In genomic region chr15:45555914-45556608, GRCh38 we compare ENCODE assay signal across 25 cellular contexts. TPM values are rescaled to one million over a fixed set of nuclear protein-coding genes. Genes with fewer than 3 reads are reported as not detected.
DNase-seq lines count a peak whose midpoint lies in the region; ATAC-seq, FAIRE-seq and TF ChIP-seq lines count a peak whose summit lies in the region.
"Had no signal": no experiment of that assay in that cellular context is flagged by ENCODE, and none has a peak within 500 bp of the region (broad histone marks: within the 10 kb centered on the region; RNA-seq: fewer than 3 reads in every experiment).

No MANE protein-coding gene starts in this region.

- peak; percentile 73 for ATAC-seq in GM19023 (IDR thresholded peaks at IDR 0.05; ENCODE audit: unreplicated experiment)
- peak; percentile 90 for ATAC-seq in GM12878
- no peak for ATAC-seq in HG03097 (IDR thresholded peaks at IDR 0.05; ENCODE audit: low FRiP score, unreplicated experiment)
- no peak for ATAC-seq in HG02610 (IDR thresholded peaks at IDR 0.05; ENCODE audit: unreplicated experiment)
- ATAC-seq: esophagus mucosa; gastroesophageal sphincter; GM23338; naive thymus-derived CD8-positive, alpha-beta T cell; T-cell had no signal

- H3K27ac ChIP-seq in MM.1S (ENCODE audit: low read length) (no peak overlapping the region), GM12878 (ENCODE audit: control insufficient read depth, insufficient read depth) (no peak overlapping the region)
- H3K27ac ChIP-seq: gastroesophageal sphincter had no signal

- RAD21 ChIA-PET in GM12878 (lab: Charles Lee; ENCODE audit: unreplicated experiment), result interaction anchor here (0.7 to 3.2 kb wide), 4 partner anchors 30 to 126 kb away, joined by 3 to 20 read pairs (median 4); partner anchors contain the start of gene BLOC1S6

- no peaks in the 10 kb centered on the region for H3K79me2 ChIP-seq in MM.1S (ENCODE audit: low read length)
- no peaks in the 10 kb centered on the region for H3K79me2 ChIP-seq in GM12878 (ENCODE audit: control insufficient read depth, insufficient read depth, low read length)

- H3K9me2 ChIP-seq in MM.1S (replicated peaks; ENCODE audit: insufficient read depth, low read length), result no peaks in the 10 kb centered on the region

- TF ChIP-seq RAD21 in GM12878 (IDR thresholded peaks at IDR 0.05; ENCODE audit: insufficient read depth, low read depth, low read length), result no peak

- FAIRE-seq in GM12878 (lab: Jason Lieb, UNC), result no peak
- FAIRE-seq: urothelium cell line had no signal

- H2AFZ ChIP-seq in MM.1S (ENCODE audit: low read length), result peak overlapping the region; percentile 18; the same call in 1 of the 2 replicates
- H2AFZ ChIP-seq in GM12878 (ENCODE audit: control insufficient read depth, low read depth, low read length), result no peak overlapping the region
- H2AFZ ChIP-seq: GM23338 had no signal

- TF ChIP-seq POLR2A in GM12878 (IDR thresholded peaks at IDR 0.05; ENCODE audit: low read depth, low read length), result no peak

- SMC1A ChIA-PET in GM12878 (lab: Charles Lee; ENCODE audit: uncharacterized antibody, unreplicated experiment), result interaction anchor here (0.7 to 4.0 kb wide), 6 partner anchors 11 to 98 kb away, joined by 3 to 24 read pairs (median 4); partner anchors contain the start of gene BLOC1S6

- peak overlapping the region; percentile 24; the same call in 1 of the 2 replicates for H3K4me2 ChIP-seq in MM.1S (ENCODE audit: low read depth, low read length)
- peak overlapping the region; percentile 38; the same call in 1 of the 2 replicates for H3K4me2 ChIP-seq in GM12878 (ENCODE audit: control insufficient read depth, insufficient read depth)
- H3K4me2 ChIP-seq: GM23338 had no signal

- H3K4me3 ChIP-seq in MM.1S (ENCODE audit: low read length) (no peak overlapping the region), GM12878 (no peak overlapping the region)
- H3K4me3 ChIP-seq: gastroesophageal sphincter, GM23338 had no signal

- CTCF ChIA-PET in GM12878 (lab: Yijun Ruan, JAX), result interaction anchor here (1.2 to 1.9 kb wide), 5 partner anchors 29 to 99 kb away, joined by 4 to 7 read pairs (median 5); no protein-coding TSS in a partner anchor

- intact Hi-C loops in GM12878 (cut with micrococcal nuclease; ENCODE audit: unreplicated experiment), result no loop called here

- H3K27me3 ChIP-seq in MM.1S (replicated peaks; ENCODE audit: insufficient read depth, low read length) (no peaks in the 10 kb centered on the region), GM12878 (replicated peaks in 1 of 2; ENCODE audit: control insufficient read depth in 2 of 2, insufficient read depth in 2 of 2, low read length in 1 of 2) (no peaks in the 10 kb centered on the region)
- H3K27me3 ChIP-seq: gastroesophageal sphincter had no signal

- H3K9ac ChIP-seq in MM.1S (ENCODE audit: low read length) (no peak overlapping the region), GM12878 (ENCODE audit: control insufficient read depth, insufficient read depth, low read length) (no peak overlapping the region)

- WGBS in GM12878 (ENCODE audit: insufficient coverage, insufficient replicate concordance, low lambda C conversion rate, missing lambda C conversion rate), result 0% methylated on average over 3 of the region's 3 CpGs

- H3K9me3 ChIP-seq in MM.1S (replicated peaks; ENCODE audit: insufficient read depth, low read length) (no peaks in the 10 kb centered on the region), GM12878 (replicated peaks; ENCODE audit: control insufficient read depth, insufficient read depth, low read length) (no peaks in the 10 kb centered on the region)
- H3K9me3 ChIP-seq: gastroesophageal sphincter had no signal

- H4K20me1 ChIP-seq in MM.1S (ENCODE audit: insufficient read depth, low read length), result no peaks in the 10 kb centered on the region
- H4K20me1 ChIP-seq in GM12878 (ENCODE audit: control insufficient read depth, insufficient read depth), result no peaks in the 10 kb centered on the region

- no peak for TF ChIP-seq CTCF in MM.1S (IDR thresholded peaks at IDR 0.05; ENCODE audit: low read length)
- no peak for TF ChIP-seq CTCF in GM12878 (IDR thresholded peaks at IDR 0.05 in 2 of 3, conservative IDR thresholded peaks at IDR 0.05 in 1 of 3; ENCODE audit: control insufficient read depth in 2 of 3, extremely low read depth in 1 of 3, insufficient read depth in 1 of 3, low read depth in 3 of 3, low read length in 3 of 3)

- POLR2A ChIA-PET in GM12878 (lab: Charles Lee), result interaction anchor here (0.5 to 3.2 kb wide), 4 partner anchors 14 to 673 kb away, joined by 4 to 17 read pairs (median 4); partner anchors contain the start of gene BLOC1S6

- DNase-seq in CD1c-positive myeloid dendritic cell (ENCODE audit: extremely low spot score), result peak; percentile 81
- no peak for DNase-seq in MM.1S
- DNase-seq in GM12878 (ENCODE audit: low read depth, low spot score), result peak; percentile 13
- DNase-seq in islet precursor cell, result no peak
- DNase-seq in iPS-NIHi7 (ENCODE audit: extremely low spot score), result no peak
- DNase-seq: activated CD4-positive, alpha-beta T cell treated with anti-CD3 and anti-CD28 coated beads, Interleukin-2, amount 10 ng/mL, durations not matched to agents 7 days and 5 days; activated naive CD8-positive, alpha-beta T cell treated with anti-CD3 and anti-CD28 coated beads, Interleukin-2, amount 10 ng/mL, durations not matched to agents 7 days and 5 days; C1 segment of cervical spinal cord; effector memory CD4-positive, alpha-beta T cell; Kasumi-1; mesenchymal stem cell; naive thymus-derived CD8-positive, alpha-beta T cell; NCI-H1105 treated with DMSO at 0.1 percent for 48 hours; NCI-H2107; Right ventricle myocardium superior; stimulated activated CD4-positive, alpha-beta T cell treated with anti-CD3 and anti-CD28 coated beads, Interleukin-12 subunit alpha, Interleukin-12 subunit beta, amount 100 ng/mL, for 4 hours; substantia nigra; T-cell had no signal

- in situ Hi-C loops in GM12878 (cut with MboI), result no loop called here

- no peaks in the 10 kb centered on the region for H3K36me3 ChIP-seq in MM.1S (replicated peaks; ENCODE audit: insufficient read depth, low read length)
- H3K36me3 ChIP-seq in GM12878 (ENCODE audit: control insufficient read depth in 2 of 2, insufficient read depth in 2 of 2, low read length in 1 of 2), result no peaks in the 10 kb centered on the region
- H3K36me3 ChIP-seq: gastroesophageal sphincter had no signal

- no peaks in the 10 kb centered on the region for H3K4me1 ChIP-seq in MM.1S (ENCODE audit: low read length)
- no peaks in the 10 kb centered on the region for H3K4me1 ChIP-seq in GM12878 (ENCODE audit: control insufficient read depth, insufficient read depth, low read length)
- H3K4me1 ChIP-seq: gastroesophageal sphincter had no signal

- TF ChIP-seq EP300 in GM12878 (IDR thresholded peaks at IDR 0.05; ENCODE audit: borderline replicate concordance in 1 of 2, control insufficient read depth in 1 of 2, low read depth in 2 of 2, low read length in 2 of 2), result peak; percentile 20 to 59; a peak in 1 of 4 replicates

- H3F3A ChIP-seq in MM.1S (ENCODE audit: insufficient read depth, low read length), result no peaks in the 10 kb centered on the region

- BruUV-seq in GM12878 (replicated peaks; lab: Mats Ljungman, UMichigan), result no TSS peak

TF ChIP-seq in GM12878, 131 proteins besides CTCF, POLR2A, EP300 and RAD21 (continues in another document):
- TF ChIP-seq BCL11A (IDR thresholded peaks at IDR 0.05; ENCODE audit: low read depth, low read length) (0 out of 2 replicates have a peak, but pooled peaks have one; percentile 15), YBX1 (IDR thresholded peaks at IDR 0.05) (no peak), GATAD2B (conservative IDR thresholded peaks at IDR 0.05; ENCODE audit: low read depth) (peak; percentile 23; the same call in 1 of the 2 replicates), SIN3A (IDR thresholded peaks at IDR 0.05; ENCODE audit: low read depth, low read length) (no peak), ZNF217 (IDR thresholded peaks at IDR 0.05) (no peak), SPI1 (IDR thresholded peaks at IDR 0.05; ENCODE audit: borderline replicate concordance, insufficient read depth, low read depth, low read length) (peak; percentile 80), JUNB (IDR thresholded peaks at IDR 0.05) (no peak)

RNA-seq across cellular contexts. Expression of gene BLOC1S6, which starts 31.1 kb away (rescaled TPM):
- total RNA-seq in GM12878 (2013; cell fraction: nucleolus; rRNA removed), result 52.2 and 54.0 TPM in 2 replicates
- 34.1 and 44.4 TPM in 2 replicates for total RNA-seq in GM12878 (2014; rRNA removed)
- 47.1 and 48.8 TPM in 2 replicates for total RNA-seq in GM12878 (2014; rRNA removed; fragmentation: Illumina TruSeq; extraction: Trizol)
- total RNA-seq in GM12878 (2021), result 25.6 and 34.5 TPM in 2 replicates
- polyA plus RNA-seq in GM12878 (2011; ENCODE audit: low read depth), result 27.7 TPM
- polyA plus RNA-seq in GM12878 (2011; rRNA removed), result 25.4 and 39.1 TPM in 2 replicates
- 12.2 and 13.9 TPM in 2 replicates for polyA plus RNA-seq in GM12878 (2011; cell fraction: cytosol; rRNA removed)
- polyA plus RNA-seq in GM12878 (2011; cell fraction: nucleus; rRNA removed), result 5.6 and 9.9 TPM in 2 replicates
- polyA plus RNA-seq in GM12878 (2012), result 33.5 and 40.5 TPM in 2 replicates
- polyA plus RNA-seq in GM12878 (2014; fragmentation: Illumina TruSeq; extraction: Trizol), result 38.8 and 49.8 TPM in 2 replicates
- 10 to 100 TPM; 13.5 to 16.9 TPM for polyA plus RNA-seq in GM12878 (2014; fragmentation: Nextera tagmentation; extraction: Ambion mirVana)
- 20.5 and 29.8 TPM in 2 replicates for polyA plus RNA-seq in GM12878 (2014; rRNA removed)
- 10 to 100 TPM; 31.3 to 36.2 TPM for polyA plus RNA-seq in GM12878 (2016; fragmentation: Nextera tagmentation; extraction: Ambion mirVana)
- 9.4 and 11.5 TPM in 2 replicates for polyA minus RNA-seq in GM12878 (2011; rRNA and poly(A)+ RNA removed)
- polyA minus RNA-seq in GM12878 (2011; cell fraction: cytosol; rRNA and poly(A)+ RNA removed), result 8.4 and 17.8 TPM in 2 replicates
- 4.2 and 10.4 TPM in 2 replicates for polyA minus RNA-seq in GM12878 (2011; cell fraction: nucleus; rRNA and poly(A)+ RNA removed)

RNA-seq across cellular contexts. Expression of gene SLC30A4, which starts 33.5 kb away (rescaled TPM):
- total RNA-seq in GM12878 (2013; cell fraction: nucleolus; rRNA removed), result 0.88 and 1.1 TPM in 2 replicates
- total RNA-seq in GM12878 (2014; rRNA removed), result 0.17 and 0.22 TPM in 2 replicates
- total RNA-seq in GM12878 (2014; rRNA removed; fragmentation: Illumina TruSeq; extraction: Trizol), result 0.28 and 0.31 TPM in 2 replicates
- total RNA-seq in GM12878 (2021), result 0.26 and 0.29 TPM in 2 replicates
- polyA plus RNA-seq in GM12878 (2011; ENCODE audit: low read depth), result 0.24 TPM
- polyA plus RNA-seq in GM12878 (2011; rRNA removed), result 0.06 and 0.07 TPM in 2 replicates
- 0.01 and 0.03 TPM in 2 replicates for polyA plus RNA-seq in GM12878 (2011; cell fraction: cytosol; rRNA removed)
- 0.03 and 0.04 TPM in 2 replicates for polyA plus RNA-seq in GM12878 (2011; cell fraction: nucleus; rRNA removed)
- polyA plus RNA-seq in GM12878 (2012), result 0.27 and 0.45 TPM in 2 replicates
- polyA plus RNA-seq in GM12878 (2014; fragmentation: Illumina TruSeq; extraction: Trizol), result 0.18 and 0.41 TPM in 2 replicates
- polyA plus RNA-seq in GM12878 (2014; fragmentation: Nextera tagmentation; extraction: Ambion mirVana), result under 1 TPM; 0.16 to 0.29 TPM
- polyA plus RNA-seq in GM12878 (2014; rRNA removed), result 0.06 and 0.23 TPM in 2 replicates
- under 1 TPM; 0.05 to 0.23 TPM for polyA plus RNA-seq in GM12878 (2016; fragmentation: Nextera tagmentation; extraction: Ambion mirVana)
- polyA minus RNA-seq in GM12878 (2011; rRNA and poly(A)+ RNA removed), result 0.05 and 0.07 TPM in 2 replicates
- polyA minus RNA-seq in GM12878 (2011; cell fraction: cytosol; rRNA and poly(A)+ RNA removed), result 0.40 TPM in 1 of 2 replicates, not detected in the other
- polyA minus RNA-seq in GM12878 (2011; cell fraction: nucleus; rRNA and poly(A)+ RNA removed), result 0.10 and 0.12 TPM in 2 replicates
- total RNA-seq: GM23338 had no signal
- polyA plus RNA-seq: GM23338 had no signal

Comparison
In these comparisons a context has a peak if more than half of its experiments do, and no peak if none do; other contexts are left out.
1. DNase-seq: peak in CD1c-positive myeloid dendritic cell (single experiment) and GM12878 (single experiment); none in MM.1S (single experiment), islet precursor cell (single experiment) and iPS-NIHi7 (single experiment).
2. ATAC-seq: peak in GM19023 (single experiment) and GM12878 (single experiment); none in HG03097 (single experiment) and HG02610 (single experiment).